In the genomic region with DNA sequence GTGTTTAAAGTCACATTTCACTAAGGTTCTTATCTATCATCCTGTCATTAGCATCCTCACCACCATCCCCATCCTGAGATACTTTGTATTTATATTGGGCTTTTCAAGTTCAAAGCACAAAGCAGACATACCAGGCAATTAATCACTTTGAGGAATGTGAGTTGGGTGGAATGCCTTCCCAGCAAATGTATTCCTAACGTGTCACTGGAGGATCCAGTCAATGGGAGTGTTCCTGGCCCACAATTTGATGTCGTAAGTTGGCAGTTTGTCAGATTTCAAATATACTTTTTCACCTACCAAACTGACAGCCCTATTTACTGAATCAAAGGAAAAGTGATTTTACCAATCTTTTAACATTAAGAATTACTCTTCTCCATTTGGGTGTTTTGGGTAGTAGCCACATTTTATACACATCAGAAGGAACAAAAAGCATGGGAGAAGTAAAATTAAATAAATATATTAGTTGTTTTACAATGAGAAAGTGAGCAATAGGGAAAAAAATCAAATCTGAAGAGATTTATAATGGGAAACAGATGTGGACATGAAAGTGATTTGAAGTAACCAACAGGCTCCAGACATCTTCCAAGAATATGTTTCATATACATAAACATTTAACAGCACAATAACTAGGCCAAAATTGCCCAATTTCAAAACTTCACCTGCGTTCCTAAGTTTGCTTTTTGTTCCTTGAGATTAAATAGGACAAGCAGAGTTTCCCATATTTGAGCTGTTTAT, we compare ENCODE assay signal across 15 cellular contexts.
DNase-seq lines count a peak whose midpoint lies in the region; ATAC-seq and TF ChIP-seq lines count a peak whose summit lies in the region.
"Had no signal": no experiment of that assay in that cellular context is flagged by ENCODE, and none has a peak within 500 bp of the region (broad histone marks: within the 10 kb centered on the region; RNA-seq: fewer than 3 reads in every experiment).

No MANE protein-coding gene starts in this region.

- TF ChIP-seq EP300 in SK-N-SH (IDR thresholded peaks at IDR 0.05; ENCODE audit: borderline replicate concordance in 1 of 2, low read depth in 1 of 2, low read length in 1 of 2) = no peak

- H3K9ac ChIP-seq in GM23248 (peak overlapping the region; percentile 22; the same call in 1 of the 2 replicates), SK-N-SH (no peak overlapping the region)

- H3K9me3 Mint-ChIP-seq in naive thymus-derived CD8-positive, alpha-beta T cell = peaks cover 0 to 3% (median 0%) of the 10 kb centered on the region in 9 donors

- 11 to 19% methylated on average over 3 of the region's 3 CpGs for WGBS in GM23248 (ENCODE audit: low coverage in 1 of 2, low lambda C conversion rate in 2 of 2, missing lambda C conversion rate in 2 of 2), 2 experiments
- 19% methylated on average over 3 of the region's 3 CpGs for WGBS in SK-N-SH (ENCODE audit: low lambda C conversion rate)

- H3K4me1 ChIP-seq in GM23248 (ENCODE audit: insufficient read depth) (peaks cover 25% of the 10 kb centered on the region), SK-N-SH (ENCODE audit: control insufficient read depth in 1 of 2, insufficient read depth in 2 of 2, low read depth in 1 of 2, low read length in 1 of 2) (peaks cover 8 to 19% of the 10 kb centered on the region in 2 experiments; a peak in 3 of 4 replicates), BE2C (no peaks in the 10 kb centered on the region)
- H3K4me1 ChIP-seq: adrenal gland, SJSA1 had no signal

- H3K27ac Mint-ChIP-seq in naive thymus-derived CD8-positive, alpha-beta T cell = no peak overlapping the region

- no peaks in the 10 kb centered on the region for H3K27me3 Mint-ChIP-seq in naive thymus-derived CD8-positive, alpha-beta T cell

- H3F3A ChIP-seq in GM23248 (ENCODE audit: insufficient read depth) (peaks cover 26% of the 10 kb centered on the region), SK-N-SH (replicated peaks; ENCODE audit: insufficient read depth) (peaks cover 7% of the 10 kb centered on the region)

- ATAC-seq in naive thymus-derived CD8-positive, alpha-beta T cell = no peak
- no peak for ATAC-seq in HG02973 (IDR thresholded peaks at IDR 0.05; ENCODE audit: unreplicated experiment)

- H3K27me3 ChIP-seq in GM23248 (replicated peaks; ENCODE audit: insufficient read depth) (no peaks in the 10 kb centered on the region), SK-N-SH (ENCODE audit: insufficient read depth) (no peaks in the 10 kb centered on the region), BE2C (no peaks in the 10 kb centered on the region)
- H3K27me3 ChIP-seq: adrenal gland, SJSA1 had no signal

- H3K4me2 ChIP-seq in GM23248 (ENCODE audit: unreplicated experiment) (peak overlapping the region; percentile 63), SK-N-SH (no peak overlapping the region)

- CTCF ChIA-PET in SK-N-SH (lab: Yijun Ruan, JAX) = interaction anchor here (1.0 kb wide), 1 partner anchor 173 kb away, joined by 3 read pairs; no protein-coding TSS in a partner anchor

- H3K36me3 ChIP-seq in GM23248 (ENCODE audit: low read depth) (no peaks in the 10 kb centered on the region), SK-N-SH (replicated peaks in 1 of 2; ENCODE audit: control insufficient read depth in 1 of 2, insufficient read depth in 2 of 2, low read length in 1 of 2) (no peaks in the 10 kb centered on the region), BE2C (no peaks in the 10 kb centered on the region)
- H3K36me3 ChIP-seq: adrenal gland, SJSA1 had no signal

- H4K20me1 ChIP-seq in GM23248 (ENCODE audit: insufficient read depth) (no peaks in the 10 kb centered on the region), SK-N-SH (ENCODE audit: insufficient read depth) (no peaks in the 10 kb centered on the region)

- in situ Hi-C loops in GM23248 (cut with MboI) = no loop called here

- peak overlapping the region; percentile 79 for H3K27ac ChIP-seq in GM23248
- peak overlapping the region in 1 of 2 experiments; percentile 16; a peak in 1 of 4 replicates for H3K27ac ChIP-seq in SK-N-SH (ENCODE audit: low read depth in 2 of 2, low read length in 1 of 2)
- H3K27ac ChIP-seq: adrenal gland, SJSA1 had no signal

- no peaks in the 10 kb centered on the region for H3K36me3 Mint-ChIP-seq in naive thymus-derived CD8-positive, alpha-beta T cell

- no peak overlapping the region for H2AFZ ChIP-seq in GM23248
- no peak overlapping the region for H2AFZ ChIP-seq in SK-N-SH (ENCODE audit: low read depth)

- H3K79me2 ChIP-seq in GM23248 (ENCODE audit: insufficient read depth) = no peaks in the 10 kb centered on the region
- H3K79me2 ChIP-seq in SK-N-SH (ENCODE audit: insufficient read depth) = no peaks in the 10 kb centered on the region

- H3K9me2 ChIP-seq in GM23248 (ENCODE audit: insufficient read depth) (no peaks in the 10 kb centered on the region), SK-N-SH (no peaks in the 10 kb centered on the region)

- H3K4me3 ChIP-seq in GM23248 (peak overlapping the region; percentile 5), SK-N-SH (ENCODE audit: low read depth in 2 of 2, low read length in 1 of 2) (no peak overlapping the region), skeletal muscle cell (ENCODE audit: low read depth, low read length) (no peak overlapping the region), BE2C (ENCODE audit: low read depth, low read length) (no peak overlapping the region)
- H3K4me3 ChIP-seq: adrenal gland, SJSA1 had no signal

- TF ChIP-seq CTCF in SK-N-SH (IDR thresholded peaks at IDR 0.05) (no peak), BE2C (IDR thresholded peaks at IDR 0.05; ENCODE audit: low read depth, low read length) (no peak)

- H3K4me1 Mint-ChIP-seq in naive thymus-derived CD8-positive, alpha-beta T cell = no peaks in the 10 kb centered on the region

- no peaks in the 10 kb centered on the region for H3K9me3 ChIP-seq in GM23248 (ENCODE audit: low read depth)
- H3K9me3 ChIP-seq in SK-N-SH = no peaks in the 10 kb centered on the region
- no peaks in the 10 kb centered on the region for H3K9me3 ChIP-seq in BE2C
- H3K9me3 ChIP-seq: adrenal gland, SJSA1 had no signal

- peak; percentile 86 for DNase-seq in GM23248
- DNase-seq in SK-N-SH = no peak
- peak; percentile 56 for DNase-seq in fibroblast of the conjunctiva (ENCODE audit: low read depth)
- DNase-seq in skeletal muscle cell (ENCODE audit: low read depth) = peak; percentile 83
- no peak for DNase-seq in DMS 273 (lab: John Stamatoyannopoulos, UW; ENCODE audit: unreplicated experiment)
- no peak for DNase-seq in BE2C
- DNase-seq in naive thymus-derived CD8-positive, alpha-beta T cell = no peak
- DNase-seq: activated T-cell treated with anti-CD3 and anti-CD28 coated beads for 4 hours, adrenal gland, DND-41, kidney, NCI-H524 treated with DMSO at 0.1 percent for 48 hours, occipital lobe had no signal

- TF ChIP-seq RAD21 in SK-N-SH (IDR thresholded peaks at IDR 0.05; ENCODE audit: low read length) = no peak

- H3K4me3 Mint-ChIP-seq in naive thymus-derived CD8-positive, alpha-beta T cell = no peak overlapping the region

- POLR2A ChIA-PET in SK-N-SH (lab: Yijun Ruan, JAX) = no interaction called here
- POLR2A ChIA-PET in naive thymus-derived CD8-positive, alpha-beta T cell (lab: Charles Lee) = no interaction called here

TF ChIP-seq in SK-N-SH, 30 proteins besides CTCF, POLR2A, EP300 and RAD21:
- peak; percentile 45; the same call in 1 of the 2 replicates for TF ChIP-seq TCF12 (IDR thresholded peaks at IDR 0.05)
- no peak for TF ChIP-seq EZH2phosphoT487 (IDR thresholded peaks at IDR 0.05; ENCODE audit: borderline replicate concordance, low read depth)
- TF ChIP-seq TEAD4 (IDR thresholded peaks at IDR 0.05; ENCODE audit: borderline replicate concordance, insufficient read depth) = no peak
- TF ChIP-seq, protein P1, sequence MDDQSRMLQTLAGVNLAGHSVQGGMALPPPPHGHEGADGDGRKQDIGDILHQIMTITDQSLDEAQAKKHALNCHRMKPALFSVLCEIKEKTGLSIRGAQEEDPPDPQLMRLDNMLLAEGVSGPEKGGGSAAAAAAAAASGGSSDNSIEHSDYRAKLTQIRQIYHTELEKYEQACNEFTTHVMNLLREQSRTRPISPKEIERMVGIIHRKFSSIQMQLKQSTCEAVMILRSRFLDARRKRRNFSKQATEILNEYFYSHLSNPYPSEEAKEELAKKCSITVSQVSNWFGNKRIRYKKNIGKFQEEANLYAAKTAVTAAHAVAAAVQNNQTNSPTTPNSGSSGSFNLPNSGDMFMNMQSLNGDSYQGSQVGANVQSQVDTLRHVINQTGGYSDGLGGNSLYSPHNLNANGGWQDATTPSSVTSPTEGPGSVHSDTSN (IDR thresholded peaks at IDR 0.05) = peak; percentile 49; the same call in 1 of the 2 replicates

Comparison
In these comparisons a context has a peak if more than half of its experiments do, and no peak if none do; other contexts are left out.
1. DNase-seq: peak in GM23248 (single experiment), fibroblast of the conjunctiva (single experiment) and skeletal muscle cell (single experiment); none in SK-N-SH (single experiment), DMS 273 (single experiment), BE2C (single experiment) and naive thymus-derived CD8-positive, alpha-beta T cell (0 of 10).